ENCODE assay signal across 17 cellular contexts in genomic region chr19:1645299-1645698, GRCh38.
"Had no signal": no experiment of that assay in that cellular context is flagged by ENCODE, and none has a peak within 500 bp of the region (broad histone marks: within the 10 kb centered on the region; RNA-seq: fewer than 3 reads in every experiment).

No MANE protein-coding gene starts in this region.

- H3K4me3 Mint-ChIP-seq: activated B cell treated with CpG ODN at 0.5 μM for 24 hours; activated CD4-positive, alpha-beta T cell treated with anti-CD3 and anti-CD28 coated beads, Interleukin-2, amount 10 ng/mL, durations not matched to agents 24 days and 14 days; memory B cell; naive thymus-derived CD4-positive, alpha-beta T cell; stimulated activated effector memory CD8-positive, alpha-beta T cell treated with anti-CD3 and anti-CD28 coated beads, Interleukin-12 subunit alpha, Interleukin-12 subunit beta, amount 100 ng/mL, for 72 hours had no signal

- H3K9me3 Mint-ChIP-seq: activated B cell treated with CpG ODN at 0.5 μM for 24 hours; activated CD4-positive, alpha-beta T cell treated with anti-CD3 and anti-CD28 coated beads, Interleukin-2, amount 10 ng/mL, durations not matched to agents 24 days and 14 days; memory B cell; stimulated activated effector memory CD8-positive, alpha-beta T cell treated with anti-CD3 and anti-CD28 coated beads, Interleukin-12 subunit alpha, Interleukin-12 subunit beta, amount 100 ng/mL, for 72 hours had no signal

- H3K27me3 Mint-ChIP-seq: activated B cell treated with CpG ODN at 0.5 μM for 24 hours; activated CD4-positive, alpha-beta T cell treated with anti-CD3 and anti-CD28 coated beads, Interleukin-2, amount 10 ng/mL, durations not matched to agents 24 days and 14 days; memory B cell; naive thymus-derived CD4-positive, alpha-beta T cell had no signal

- H3K4me3 ChIP-seq: colonic mucosa, esophagus squamous epithelium, left ventricle myocardium inferior, mucosa of descending colon, tibial nerve, uterus had no signal

- H3K27ac ChIP-seq: colonic mucosa, esophagus squamous epithelium, left ventricle myocardium inferior, tibial nerve, uterus had no signal

- ATAC-seq: mucosa of descending colon; naive thymus-derived CD4-positive, alpha-beta T cell; stimulated activated effector memory CD8-positive, alpha-beta T cell treated with anti-CD3 and anti-CD28 coated beads, Interleukin-12 subunit alpha, Interleukin-12 subunit beta, amount 100 ng/mL, for 72 hours had no signal

- DNase-seq: activated B cell treated with CpG ODN at 0.5 μM for 24 hours; activated CD4-positive, alpha-beta T cell treated with anti-CD3 and anti-CD28 coated beads, Interleukin-2, amount 10 ng/mL, durations not matched to agents 24 days and 14 days; activated naive CD4-positive, alpha-beta T cell treated with anti-CD3 and anti-CD28 coated beads, Interleukin-2, amount 50 U/mL, for 16 hours; caudate nucleus; colonic mucosa; esophagus squamous epithelium; hippocampal formation; left ventricle myocardium inferior; mucosa of descending colon; naive thymus-derived CD4-positive, alpha-beta T cell; posterior cingulate gyrus; retina; substantia nigra; uterus had no signal

- H3K27me3 ChIP-seq: colonic mucosa, esophagus squamous epithelium, tibial nerve, uterus had no signal

- H3K27ac Mint-ChIP-seq: activated B cell treated with CpG ODN at 0.5 μM for 24 hours; activated CD4-positive, alpha-beta T cell treated with anti-CD3 and anti-CD28 coated beads, Interleukin-2, amount 10 ng/mL, durations not matched to agents 24 days and 14 days; memory B cell; stimulated activated effector memory CD8-positive, alpha-beta T cell treated with anti-CD3 and anti-CD28 coated beads, Interleukin-12 subunit alpha, Interleukin-12 subunit beta, amount 100 ng/mL, for 72 hours had no signal

- H3K9me3 ChIP-seq: colonic mucosa, esophagus squamous epithelium, left ventricle myocardium inferior, mucosa of descending colon, tibial nerve, uterus had no signal

- H3K36me3 ChIP-seq: colonic mucosa, uterus had no signal
